10 cellular contexts compared by ENCODE assay signal in the genomic region with DNA sequence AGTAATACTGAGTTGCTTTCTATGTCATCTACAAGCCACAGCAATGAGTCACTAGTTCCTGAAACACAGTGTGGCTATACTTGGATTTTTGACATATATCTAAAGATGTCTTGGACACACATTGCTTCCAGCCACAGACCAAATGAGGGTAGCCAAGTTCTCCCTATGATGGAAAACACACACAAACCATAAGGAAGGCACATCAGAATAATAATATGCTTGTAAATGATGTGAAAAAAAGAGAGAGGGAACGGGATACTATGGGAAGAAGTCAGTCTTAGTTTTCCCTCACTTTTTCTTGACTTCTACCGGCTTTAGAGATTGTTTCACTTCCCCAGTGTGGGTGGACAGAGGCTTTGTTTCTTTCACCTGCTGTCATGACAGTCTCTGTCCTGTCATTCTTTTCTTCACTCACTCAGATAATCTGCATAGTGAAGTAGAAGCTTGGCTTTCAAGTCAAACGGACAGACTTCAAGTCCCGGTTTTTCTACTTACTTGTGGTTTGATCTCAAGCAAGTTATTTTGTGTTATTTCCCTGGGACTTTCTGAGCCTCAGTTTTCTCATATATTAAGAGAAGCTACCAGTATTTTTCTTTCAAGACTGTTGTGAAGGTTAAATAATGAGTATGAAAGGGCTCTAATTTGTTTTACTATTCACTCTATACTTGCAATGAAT. TPM values are rescaled to one million over a fixed set of nuclear protein-coding genes. Genes with fewer than 3 reads are reported as not detected.
DNase-seq lines count a peak whose midpoint lies in the region; ATAC-seq and TF ChIP-seq lines count a peak whose summit lies in the region.
"Had no signal": no experiment of that assay in that cellular context is flagged by ENCODE, and none has a peak within 500 bp of the region (broad histone marks: within the 10 kb centered on the region; RNA-seq: fewer than 3 reads in every experiment).

No MANE protein-coding gene starts in this region.

- H3K36me3 ChIP-seq in left lung (no peaks in the 10 kb centered on the region), Karpas-422 (ENCODE audit: insufficient read depth, low read length) (no peaks in the 10 kb centered on the region)
- H3K36me3 ChIP-seq: HAP-1 had no signal

- TF ChIP-seq CTCF in choroid plexus epithelial cell (conservative IDR thresholded peaks at IDR 0.05; ENCODE audit: low read depth, low read length) (no peak), left lung (IDR thresholded peaks at IDR 0.05) (no peak), lower leg skin (IDR thresholded peaks at IDR 0.05) (no peak)

- no peak overlapping the region for H3K4me2 ChIP-seq in Karpas-422 (ENCODE audit: low read depth, low read length, poor library complexity, severe bottlenecking)

- H4K20me1 ChIP-seq in Karpas-422 (ENCODE audit: insufficient read depth, low read depth, low read length) = no peaks in the 10 kb centered on the region

- TF ChIP-seq POLR2A in lower leg skin (IDR thresholded peaks at IDR 0.05) = no peak

- H3K27ac ChIP-seq in left lung = no peak overlapping the region
- H3K27ac ChIP-seq in Karpas-422 (ENCODE audit: low read length) = no peak overlapping the region
- H3K27ac ChIP-seq: SK-N-MC had no signal

- ATAC-seq in GM18867 (IDR thresholded peaks at IDR 0.05; ENCODE audit: unreplicated experiment) = peak; percentile 99
- peak; percentile 99 for ATAC-seq in GM21529 (IDR thresholded peaks at IDR 0.05; ENCODE audit: unreplicated experiment)
- peak; percentile 98 for ATAC-seq in HG03520 (IDR thresholded peaks at IDR 0.05; ENCODE audit: unreplicated experiment)
- no peak for ATAC-seq in left lung

- intact Hi-C loops in left lung (cut with DNase I) (no loop called here), lower leg skin (cut with DNase I; ENCODE audit: low total_unique reads) (no loop called here)

- no peaks in the 10 kb centered on the region for H3K4me1 ChIP-seq in left lung
- no peaks in the 10 kb centered on the region for H3K4me1 ChIP-seq in Karpas-422 (ENCODE audit: low read length)
- H3K4me1 ChIP-seq: HAP-1 had no signal

- H3K4me3 ChIP-seq in choroid plexus epithelial cell (ENCODE audit: low read depth, low read length) (no peak overlapping the region), left lung (no peak overlapping the region), Karpas-422 (ENCODE audit: low read length) (no peak overlapping the region), lower leg skin (ENCODE audit: low read depth, poor library complexity, severe bottlenecking) (no peak overlapping the region)
- H3K4me3 ChIP-seq: HAP-1, SK-N-MC had no signal

- WGBS in lower leg skin, 2 donors = 59 to 61% methylated on average over 4 of the region's 4 CpGs

- no peak overlapping the region for H2AFZ ChIP-seq in Karpas-422 (ENCODE audit: low read length)

- H3K9me3 ChIP-seq in left lung = no peaks in the 10 kb centered on the region
- peaks cover 2% of the 10 kb centered on the region; the same call in 1 of the 2 replicates for H3K9me3 ChIP-seq in Karpas-422 (ENCODE audit: low read length)
- H3K9me3 ChIP-seq: HAP-1 had no signal

- no peaks in the 10 kb centered on the region for H3K27me3 ChIP-seq in left lung
- H3K27me3 ChIP-seq in Karpas-422 (ENCODE audit: low read length) = no peaks in the 10 kb centered on the region

- DNase-seq in choroid plexus epithelial cell (ENCODE audit: low read depth) (peak; percentile 4), left lung (no peak), Karpas-422 (no peak), NCI-H345 (lab: John Stamatoyannopoulos, UW) (no peak), lower leg skin (ENCODE audit: low spot score in 2 of 2) (no peak)

- H3K9ac ChIP-seq in Karpas-422 (ENCODE audit: low read length) = no peak overlapping the region

- H3K9me2 ChIP-seq in Karpas-422 (replicated peaks; ENCODE audit: insufficient read depth, low read length) = no peaks in the 10 kb centered on the region

- H3K79me2 ChIP-seq in Karpas-422 (ENCODE audit: low read length) = no peaks in the 10 kb centered on the region

RNA-seq across cellular contexts. Expression of gene P2RY10, which starts 34.7 kb away (rescaled TPM):
- total RNA-seq in left lung (1 to 10 TPM in 1 of 2 donors, under 1 TPM in 1; 0.73 to 1.4 TPM), lower leg skin (1 to 10 TPM in 2 of 4 donors, under 1 TPM in 1, not detected in 1; 0.29 to 8.5 (median 2.7) TPM)
- total RNA-seq in Karpas-422 (2014; rRNA removed; shearing (Covaris generic); ENCODE audit: low replicate concordance) = 0.51 and 1.3 TPM in 2 replicates
